In the genomic region with DNA sequence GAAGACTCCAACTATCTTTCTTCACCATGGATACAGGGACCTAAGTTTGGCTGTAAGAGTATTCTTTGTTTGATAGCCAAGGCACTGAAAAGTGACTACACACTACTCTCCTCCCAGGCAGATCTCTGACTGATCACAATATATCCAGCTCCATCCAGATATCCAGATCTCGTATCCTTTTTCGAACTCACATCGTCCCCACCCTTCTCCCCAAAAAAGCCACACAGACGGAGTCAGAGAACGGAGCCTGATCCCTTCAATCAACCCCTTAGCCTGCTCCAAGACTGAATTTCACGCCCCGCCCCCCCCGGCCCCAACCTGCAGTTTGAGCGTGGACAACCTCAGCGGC, we compare ENCODE assay signal across 8 cellular contexts. TPM values are rescaled to one million over a fixed set of nuclear protein-coding genes. Genes with fewer than 3 reads are reported as not detected.
DNase-seq lines count a peak whose midpoint lies in the region; ATAC-seq and TF ChIP-seq lines count a peak whose summit lies in the region.

No MANE protein-coding gene starts in this region.

- H3K36me3 ChIP-seq in iPS DF 6.9 (ENCODE audit: control insufficient read depth, insufficient read depth, low read length) (no peaks in the 10 kb centered on the region), smooth muscle cell (ENCODE audit: low read depth) (no peaks in the 10 kb centered on the region)

- POLR2A ChIA-PET in activated CD4-positive, alpha-beta memory T cell treated with anti-CD3 and anti-CD28 coated beads, Interleukin-2, amount 10 ng/mL, durations not matched to agents 7 days and 5 days (lab: Charles Lee) = interaction anchor here (1.1 to 2.5 kb wide), 2 partner anchors 124 to 249 kb away, joined by 3 to 17 read pairs; partner anchors contain the start of gene SRSF7

- DNase-seq in activated T-cell treated with anti-CD3 and anti-CD28 coated beads, Interleukin-2, amount 50 U/mL, for 24 hours = no peak
- DNase-seq in activated T-cell treated with anti-CD3 and anti-CD28 coated beads, Interleukin-2, amount 50 U/mL, for 48 hours = no peak
- no peak for DNase-seq in activated CD4-positive, alpha-beta memory T cell treated with anti-CD3 and anti-CD28 coated beads, Interleukin-2, amount 10 ng/mL, durations not matched to agents 7 days and 5 days
- DNase-seq in iPS DF 6.9 (ENCODE audit: low read depth, low spot score) (no peak), smooth muscle cell (lab: John Stamatoyannopoulos, UW; ENCODE audit: unreplicated experiment) (no peak), NCI-H446 (lab: John Stamatoyannopoulos, UW) (no peak), DMS79 (lab: John Stamatoyannopoulos, UW) (no peak)

- H3K9me3 Mint-ChIP-seq in activated T-cell treated with anti-CD3 and anti-CD28 coated beads, Interleukin-2, amount 50 U/mL, for 24 hours = peaks cover 11% of the 10 kb centered on the region
- H3K9me3 Mint-ChIP-seq in activated CD4-positive, alpha-beta memory T cell treated with anti-CD3 and anti-CD28 coated beads, Interleukin-2, amount 10 ng/mL, durations not matched to agents 7 days and 5 days = peaks cover 10% of the 10 kb centered on the region

- CTCF ChIA-PET in activated CD4-positive, alpha-beta memory T cell treated with anti-CD3 and anti-CD28 coated beads, Interleukin-2, amount 10 ng/mL, durations not matched to agents 7 days and 5 days (lab: Charles Lee) = interaction anchor here (1.6 kb wide), 1 partner anchor 72 kb away, joined by 6 read pairs; no protein-coding TSS in a partner anchor

- H3K27ac Mint-ChIP-seq in activated T-cell treated with anti-CD3 and anti-CD28 coated beads, Interleukin-2, amount 50 U/mL, for 24 hours = peak overlapping the region; percentile 93
- peak overlapping the region; percentile 60 for H3K27ac Mint-ChIP-seq in activated CD4-positive, alpha-beta memory T cell treated with anti-CD3 and anti-CD28 coated beads, Interleukin-2, amount 10 ng/mL, durations not matched to agents 7 days and 5 days

- no peaks in the 10 kb centered on the region for H3F3A ChIP-seq in smooth muscle cell (ENCODE audit: low read depth)

- H2AFZ ChIP-seq in smooth muscle cell (ENCODE audit: low read depth) = peak overlapping the region; percentile 96

- no peak for TF ChIP-seq CTCF in smooth muscle cell (IDR thresholded peaks at IDR 0.05; ENCODE audit: borderline replicate concordance, insufficient read depth, poor library complexity, severe bottlenecking)

- WGBS in iPS DF 6.9 (ENCODE audit: insufficient coverage, insufficient read length) = no CpG with 5 or more reads among the region's 10 CpGs
- WGBS in smooth muscle cell (ENCODE audit: low lambda C conversion rate) = under 1% methylated on average over 10 of the region's 10 CpGs

- peaks cover 23% of the 10 kb centered on the region for H3K4me1 Mint-ChIP-seq in activated T-cell treated with anti-CD3 and anti-CD28 coated beads, Interleukin-2, amount 50 U/mL, for 24 hours (ENCODE audit: low read depth)
- peaks cover 21% of the 10 kb centered on the region for H3K4me1 Mint-ChIP-seq in activated CD4-positive, alpha-beta memory T cell treated with anti-CD3 and anti-CD28 coated beads, Interleukin-2, amount 10 ng/mL, durations not matched to agents 7 days and 5 days

- H3K36me3 Mint-ChIP-seq in activated T-cell treated with anti-CD3 and anti-CD28 coated beads, Interleukin-2, amount 50 U/mL, for 24 hours (ENCODE audit: low read depth) = peaks cover 22% of the 10 kb centered on the region
- H3K36me3 Mint-ChIP-seq in activated CD4-positive, alpha-beta memory T cell treated with anti-CD3 and anti-CD28 coated beads, Interleukin-2, amount 10 ng/mL, durations not matched to agents 7 days and 5 days (ENCODE audit: low read depth) = peaks cover 12% of the 10 kb centered on the region

- peaks cover 48% of the 10 kb centered on the region for H3K79me2 ChIP-seq in smooth muscle cell (ENCODE audit: low read depth)

- H3K4me3 ChIP-seq in iPS DF 6.9 (ENCODE audit: low read length) (peak overlapping the region; percentile 82), smooth muscle cell (peak overlapping the region; percentile 79)

- no peaks in the 10 kb centered on the region for H3K27me3 ChIP-seq in iPS DF 6.9 (ENCODE audit: control insufficient read depth, insufficient read depth, low read length)
- H3K27me3 ChIP-seq in smooth muscle cell (ENCODE audit: low read depth) = no peaks in the 10 kb centered on the region

- H3K27me3 Mint-ChIP-seq in activated T-cell treated with anti-CD3 and anti-CD28 coated beads, Interleukin-2, amount 50 U/mL, for 24 hours = no peaks in the 10 kb centered on the region
- H3K27me3 Mint-ChIP-seq in activated CD4-positive, alpha-beta memory T cell treated with anti-CD3 and anti-CD28 coated beads, Interleukin-2, amount 10 ng/mL, durations not matched to agents 7 days and 5 days = no peaks in the 10 kb centered on the region

- H3K27ac ChIP-seq in iPS DF 6.9 (ENCODE audit: low read length) (no peak overlapping the region), smooth muscle cell (ENCODE audit: low read depth) (peak overlapping the region; percentile 18)

- H3K9me3 ChIP-seq in iPS DF 6.9 (ENCODE audit: control insufficient read depth, insufficient read depth, low read length) (no peaks in the 10 kb centered on the region), smooth muscle cell (replicated peaks; ENCODE audit: low read depth) (peaks cover 6% of the 10 kb centered on the region)

- H3K4me1 ChIP-seq in iPS DF 6.9 (ENCODE audit: control insufficient read depth, insufficient read depth, low read length) (no peaks in the 10 kb centered on the region; the same call in 1 of the 2 replicates), smooth muscle cell (ENCODE audit: low read depth) (peaks cover 6% of the 10 kb centered on the region)

- ATAC-seq in HG03039 (IDR thresholded peaks at IDR 0.05; ENCODE audit: unreplicated experiment) = no peak

- H3K9ac ChIP-seq in smooth muscle cell (ENCODE audit: low read depth) = peak overlapping the region; percentile 74

- H3K4me2 ChIP-seq in smooth muscle cell = peak overlapping the region; percentile 93

- peak overlapping the region; percentile 90 for H3K4me3 Mint-ChIP-seq in activated T-cell treated with anti-CD3 and anti-CD28 coated beads, Interleukin-2, amount 50 U/mL, for 24 hours
- peak overlapping the region; percentile 95 for H3K4me3 Mint-ChIP-seq in activated CD4-positive, alpha-beta memory T cell treated with anti-CD3 and anti-CD28 coated beads, Interleukin-2, amount 10 ng/mL, durations not matched to agents 7 days and 5 days

- H4K20me1 ChIP-seq in smooth muscle cell (ENCODE audit: low read depth) = no peaks in the 10 kb centered on the region

RNA-seq across cellular contexts. Expression of gene DHX57, which starts 0.5 kb away (rescaled TPM):
- total RNA-seq in activated CD4-positive, alpha-beta memory T cell treated with anti-CD3 and anti-CD28 coated beads, Interleukin-2, amount 10 ng/mL, durations not matched to agents 7 days and 5 days = 10 to 100 TPM; 12.1 to 12.8 TPM
- total RNA-seq in smooth muscle cell = 16.8 and 22.2 TPM in 2 replicates
- 8.4 and 10.8 TPM in 2 replicates for polyA plus RNA-seq in smooth muscle cell

RNA-seq across cellular contexts. Expression of gene MORN2, which starts 0.6 kb away (rescaled TPM):
- total RNA-seq in activated CD4-positive, alpha-beta memory T cell treated with anti-CD3 and anti-CD28 coated beads, Interleukin-2, amount 10 ng/mL, durations not matched to agents 7 days and 5 days = 1 to 10 TPM; 1.3 to 1.7 TPM
- total RNA-seq in smooth muscle cell = 30.5 and 49.7 TPM in 2 replicates
- 42.8 and 53.7 TPM in 2 replicates for polyA plus RNA-seq in smooth muscle cell

RNA-seq across cellular contexts. Expression of gene ARHGEF33, which starts 14.5 kb away (rescaled TPM):
- total RNA-seq in activated CD4-positive, alpha-beta memory T cell treated with anti-CD3 and anti-CD28 coated beads, Interleukin-2, amount 10 ng/mL, durations not matched to agents 7 days and 5 days = under 1 TPM in 1 of 2 experiments, not detected in 1; 0.28 TPM
- 0.40 and 2.3 TPM in 2 replicates for total RNA-seq in smooth muscle cell
- polyA plus RNA-seq in smooth muscle cell = 1.4 TPM in 1 of 2 replicates, not detected in the other

Comparison
In these comparisons a context has a peak if more than half of its experiments do, and no peak if none do; other contexts are left out.
1. RNA of gene MORN2, which starts 0.6 kb away (total RNA-seq): 30.5 to 49.7 TPM in smooth muscle cell; 1.3 to 1.7 TPM in activated CD4-positive, alpha-beta memory T cell treated with anti-CD3 and anti-CD28 coated beads, Interleukin-2, amount 10 ng/mL, durations not matched to agents 7 days and 5 days; every median in the first group is over 10 times any median in the second.